8 cellular contexts compared by ENCODE assay signal in the genomic region with DNA sequence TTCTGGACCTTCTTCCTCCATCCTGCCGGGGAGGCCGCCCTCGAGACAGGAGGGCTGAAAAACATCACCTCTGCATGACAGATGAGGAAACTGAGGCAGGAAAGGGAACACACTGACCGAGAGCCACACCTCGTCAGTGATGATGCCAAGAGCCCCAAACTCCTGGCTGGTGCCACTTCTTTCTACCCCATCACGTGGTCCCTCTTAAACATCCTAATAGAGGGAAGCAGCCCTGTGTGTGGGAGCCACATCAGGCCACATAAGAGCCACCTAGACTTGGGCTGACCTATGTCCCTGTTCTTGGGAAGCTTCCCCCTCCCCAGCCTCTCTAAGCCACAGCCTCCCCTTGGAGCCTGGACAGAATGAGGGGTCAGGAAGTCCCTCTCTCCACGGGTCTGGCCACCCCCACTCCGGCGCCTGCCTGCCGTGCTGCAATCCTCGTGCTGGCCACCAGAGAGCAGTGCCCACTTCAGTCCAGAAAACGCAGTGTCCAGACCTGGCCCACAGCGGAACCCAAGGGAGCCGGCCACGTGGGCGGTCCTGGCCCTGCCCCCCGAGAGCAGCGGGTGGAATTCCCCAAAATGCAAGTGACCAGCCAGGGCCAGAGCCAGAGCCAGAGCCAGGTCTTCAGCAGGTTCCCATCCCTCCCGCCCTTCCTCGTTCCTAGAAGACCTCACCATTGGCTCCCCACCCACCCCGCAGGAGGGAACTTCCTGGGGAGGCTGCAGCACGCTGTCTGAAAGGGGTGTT. TPM values are rescaled to one million over a fixed set of nuclear protein-coding genes. Genes with fewer than 3 reads are reported as not detected.
DNase-seq lines count a peak whose midpoint lies in the region; ATAC-seq and TF ChIP-seq lines count a peak whose summit lies in the region.

No MANE protein-coding gene starts in this region.

- H2AFZ ChIP-seq in DND-41 (ENCODE audit: low read depth, low read length) (no peak overlapping the region), mesenchymal stem cell (ENCODE audit: low read depth, low read length) (no peak overlapping the region)

- H3K27me3 ChIP-seq in DND-41 (ENCODE audit: insufficient read depth, low read length, poor library complexity), result no peaks in the 10 kb centered on the region
- H3K27me3 ChIP-seq in effector memory CD4-positive, alpha-beta T cell (replicated peaks; ENCODE audit: control insufficient read depth, insufficient read depth, low read length, poor library complexity, severe bottlenecking), result no peaks in the 10 kb centered on the region
- H3K27me3 ChIP-seq in mesenchymal stem cell (ENCODE audit: control insufficient read depth in 1 of 2, insufficient read depth in 1 of 2, low read length in 2 of 2), result no peaks in the 10 kb centered on the region

- H3K9me3 ChIP-seq in DND-41 (ENCODE audit: insufficient read depth, low read length, severe bottlenecking) (no peaks in the 10 kb centered on the region), mesenchymal stem cell (ENCODE audit: control insufficient read depth, low read length) (no peaks in the 10 kb centered on the region)
- H3K9me3 ChIP-seq in effector memory CD4-positive, alpha-beta T cell (ENCODE audit: control insufficient read depth, low read length), result no peaks in the 10 kb centered on the region

- H3K36me3 ChIP-seq in DND-41 (ENCODE audit: insufficient read depth, low read length), result no peaks in the 10 kb centered on the region
- no peaks in the 10 kb centered on the region for H3K36me3 ChIP-seq in effector memory CD4-positive, alpha-beta T cell (ENCODE audit: control insufficient read depth, insufficient read depth, low read length)
- H3K36me3 ChIP-seq in mesenchymal stem cell (ENCODE audit: control insufficient read depth in 1 of 2, insufficient read depth in 2 of 2, low read depth in 1 of 2, low read length in 2 of 2), result peaks cover 19 to 97% of the 10 kb centered on the region in 2 experiments

- H3K27me3 Mint-ChIP-seq in activated CD4-positive, alpha-beta memory T cell treated with anti-CD3 and anti-CD28 coated beads, Interleukin-2, amount 10 ng/mL, durations not matched to agents 7 days and 5 days, result no peaks in the 10 kb centered on the region

- no peak overlapping the region for H3K14ac ChIP-seq in mesenchymal stem cell (ENCODE audit: low read length in 2 of 2)

- H3K27ac ChIP-seq in DND-41 (ENCODE audit: low read length), result no peak overlapping the region
- no peak overlapping the region for H3K27ac ChIP-seq in effector memory CD4-positive, alpha-beta T cell (ENCODE audit: insufficient read depth, low read length, poor library complexity, severe bottlenecking)
- no peak overlapping the region for H3K27ac ChIP-seq in mesenchymal stem cell (ENCODE audit: low read length, poor library complexity, severe bottlenecking)

- CTCF ChIA-PET in activated CD4-positive, alpha-beta memory T cell treated with anti-CD3 and anti-CD28 coated beads, Interleukin-2, amount 10 ng/mL, durations not matched to agents 7 days and 5 days (lab: Charles Lee), result interaction anchor here (1.0 to 4.6 kb wide), 3 partner anchors 11 to 201 kb away, joined by 3 to 29 read pairs (median 10); no protein-coding TSS in a partner anchor

- no peak overlapping the region for H3K4me2 ChIP-seq in DND-41 (ENCODE audit: insufficient read depth, low read length)
- no peak overlapping the region for H3K4me2 ChIP-seq in mesenchymal stem cell (ENCODE audit: low read length, poor library complexity, severe bottlenecking)

- H3K4ac ChIP-seq in mesenchymal stem cell (ENCODE audit: low read depth in 1 of 2, low read length in 2 of 2), result no peak overlapping the region

- TF ChIP-seq CTCF in DND-41 (IDR thresholded peaks at IDR 0.05; ENCODE audit: borderline replicate concordance, extremely low read depth, low read length, poor library complexity, severe bottlenecking), result peak; percentile 68

- no peak overlapping the region for H3K23ac ChIP-seq in mesenchymal stem cell (ENCODE audit: low read length in 2 of 2)

- WGBS in mesenchymal stem cell, result 33% methylated on average over 22 of the region's 22 CpGs

- H4K91ac ChIP-seq in mesenchymal stem cell (ENCODE audit: low read length), result no peak overlapping the region

- H3K4me3 ChIP-seq in DND-41 (ENCODE audit: low read depth in 1 of 2, low read length in 2 of 2) (no peak overlapping the region), mesenchymal stem cell (ENCODE audit: insufficient read depth in 1 of 2, low read depth in 1 of 2, low read length in 2 of 2) (no peak overlapping the region)
- no peak overlapping the region for H3K4me3 ChIP-seq in effector memory CD4-positive, alpha-beta T cell (ENCODE audit: insufficient read depth, low read depth, low read length, poor library complexity, severe bottlenecking)

- no peak overlapping the region for H2BK15ac ChIP-seq in mesenchymal stem cell (ENCODE audit: low read depth, poor library complexity, severe bottlenecking)

- no peaks in the 10 kb centered on the region for H3K79me2 ChIP-seq in DND-41 (ENCODE audit: insufficient read depth, low read length)

- no peak for ATAC-seq in DND-41 (ENCODE audit: insufficient read depth, low read depth)
- ATAC-seq in GM21576 (IDR thresholded peaks at IDR 0.05; ENCODE audit: unreplicated experiment), result peak; percentile 72
- ATAC-seq in GM19452 (IDR thresholded peaks at IDR 0.05; ENCODE audit: unreplicated experiment), result no peak

- H2BK5ac ChIP-seq in mesenchymal stem cell (ENCODE audit: low read depth, low read length, poor library complexity, severe bottlenecking), result no peak overlapping the region

- no peaks in the 10 kb centered on the region; the same call in 1 of the 2 replicates for H4K20me1 ChIP-seq in DND-41 (ENCODE audit: insufficient read depth, low read length)

- no peak overlapping the region for H3K18ac ChIP-seq in mesenchymal stem cell (ENCODE audit: low read depth in 1 of 2, low read length in 2 of 2)

- POLR2A ChIA-PET in activated CD4-positive, alpha-beta memory T cell treated with anti-CD3 and anti-CD28 coated beads, Interleukin-2, amount 10 ng/mL, durations not matched to agents 7 days and 5 days (lab: Charles Lee), result no interaction called here

- DNase-seq in DND-41, result peak; percentile 9
- peak; percentile 62 for DNase-seq in NCI-H1694 treated with DMSO at 0.1 percent for 48 hours (lab: John Stamatoyannopoulos, UW)
- peak; percentile 48 for DNase-seq in activated CD4-positive, alpha-beta memory T cell treated with anti-CD3 and anti-CD28 coated beads, Interleukin-2, amount 10 ng/mL, durations not matched to agents 7 days and 5 days
- DNase-seq in effector memory CD4-positive, alpha-beta T cell, result peak; percentile 7 to 41 (median 12)
- DNase-seq in mesenchymal stem cell, result peak; percentile 81
- peak; percentile 9 to 10 for DNase-seq in stimulated activated CD8-positive, alpha-beta memory T cell treated with anti-CD3 and anti-CD28 coated beads, Interleukin-15, amount 100 ng/mL, for 4 hours (ENCODE audit: low read depth in 2 of 2)

- H3K4me1 ChIP-seq in DND-41 (ENCODE audit: insufficient read depth, low read length), result no peaks in the 10 kb centered on the region
- H3K4me1 ChIP-seq in effector memory CD4-positive, alpha-beta T cell (ENCODE audit: control insufficient read depth, insufficient read depth, low read length, poor library complexity, severe bottlenecking), result peaks cover 4% of the 10 kb centered on the region
- H3K4me1 ChIP-seq in mesenchymal stem cell (ENCODE audit: control insufficient read depth, insufficient read depth, low read depth, low read length), result peaks cover 21% of the 10 kb centered on the region

- H3K9ac ChIP-seq in DND-41 (ENCODE audit: low read depth, low read length), result no peak overlapping the region
- peak overlapping the region; percentile 45 for H3K9ac ChIP-seq in mesenchymal stem cell (ENCODE audit: low read length)

- H3K79me1 ChIP-seq in mesenchymal stem cell (replicated peaks; ENCODE audit: low read length, poor library complexity, severe bottlenecking), result peaks cover 56% of the 10 kb centered on the region

- no peak overlapping the region for H3K4me3 Mint-ChIP-seq in activated CD4-positive, alpha-beta memory T cell treated with anti-CD3 and anti-CD28 coated beads, Interleukin-2, amount 10 ng/mL, durations not matched to agents 7 days and 5 days

- no peaks in the 10 kb centered on the region for H3K36me3 Mint-ChIP-seq in activated CD4-positive, alpha-beta memory T cell treated with anti-CD3 and anti-CD28 coated beads, Interleukin-2, amount 10 ng/mL, durations not matched to agents 7 days and 5 days (ENCODE audit: low read depth)

- H3K27ac Mint-ChIP-seq in activated CD4-positive, alpha-beta memory T cell treated with anti-CD3 and anti-CD28 coated beads, Interleukin-2, amount 10 ng/mL, durations not matched to agents 7 days and 5 days, result no peak overlapping the region

- H2AK5ac ChIP-seq in mesenchymal stem cell (ENCODE audit: low read length, severe bottlenecking), result no peak overlapping the region

- H4K8ac ChIP-seq in mesenchymal stem cell (ENCODE audit: low read length), result no peak overlapping the region

- H2BK120ac ChIP-seq in mesenchymal stem cell (ENCODE audit: low read depth, low read length), result no peak overlapping the region

- H2BK12ac ChIP-seq in mesenchymal stem cell (ENCODE audit: low read length in 2 of 2), result no peak overlapping the region

- H3K4me1 Mint-ChIP-seq in activated CD4-positive, alpha-beta memory T cell treated with anti-CD3 and anti-CD28 coated beads, Interleukin-2, amount 10 ng/mL, durations not matched to agents 7 days and 5 days, result no peaks in the 10 kb centered on the region

- no peaks in the 10 kb centered on the region for H3K9me3 Mint-ChIP-seq in activated CD4-positive, alpha-beta memory T cell treated with anti-CD3 and anti-CD28 coated beads, Interleukin-2, amount 10 ng/mL, durations not matched to agents 7 days and 5 days

RNA-seq across cellular contexts. Expression of a gene that starts 54.7 kb away (rescaled TPM):
- under 1 TPM; 0.50 to 0.88 TPM for total RNA-seq in activated CD4-positive, alpha-beta memory T cell treated with anti-CD3 and anti-CD28 coated beads, Interleukin-2, amount 10 ng/mL, durations not matched to agents 7 days and 5 days
- 6.4 TPM for polyA plus RNA-seq in mesenchymal stem cell (2013, experiment 1 of 2)
- polyA plus RNA-seq in mesenchymal stem cell (2013, experiment 2 of 2), result 6.1 TPM

Comparison
In these comparisons a context has a peak if more than half of its experiments do, and no peak if none do; other contexts are left out.
1. DNase-seq: peak in every context shown above with its lines; median percentile 81 in mesenchymal stem cell; 62 in NCI-H1694 treated with DMSO at 0.1 percent for 48 hours; 48 in activated CD4-positive, alpha-beta memory T cell treated with anti-CD3 and anti-CD28 coated beads, Interleukin-2, amount 10 ng/mL, durations not matched to agents 7 days and 5 days; 12 in effector memory CD4-positive, alpha-beta T cell; 10 in stimulated activated CD8-positive, alpha-beta memory T cell treated with anti-CD3 and anti-CD28 coated beads, Interleukin-15, amount 100 ng/mL, for 4 hours; 9 in DND-41.